8 cellular contexts compared by ENCODE assay signal in genomic region chr20:35541783-35542662, GRCh38. TPM values are rescaled to one million over a fixed set of nuclear protein-coding genes. Genes with fewer than 3 reads are reported as not detected.
DNase-seq lines count a peak whose midpoint lies in the region; ATAC-seq and TF ChIP-seq lines count a peak whose summit lies in the region.

ERGIC3 (plus strand) TSS chr20:35542078; CDS start chr20:35542098, 20 bp downstream.

- H3K4me1 ChIP-seq in right atrium auricular region, result peaks cover 0 to 17% of the 10 kb centered on the region in 2 donors
- H3K4me1 ChIP-seq in uterus, result peaks cover 0 to 3% of the 10 kb centered on the region in 2 donors

- H3K36me3 ChIP-seq in right atrium auricular region (peaks cover 1% of the 10 kb centered on the region), uterus (no peaks in the 10 kb centered on the region)

- in situ Hi-C loops in GM13977 (cut with MboI; ENCODE audit: low pct_unique_long_range_greater_than_20kb, low sequenced_read_pairs, unreplicated experiment), result no loop called here

- peak; percentile 91 for ATAC-seq in HG02885 (IDR thresholded peaks at IDR 0.05; ENCODE audit: poor library complexity, unreplicated experiment)

- H3K9me3 ChIP-seq in right atrium auricular region (no peaks in the 10 kb centered on the region), uterus (no peaks in the 10 kb centered on the region)

- intact Hi-C loops in T-helper 2 cell treated with Interferon-gamma antibody and Interleukin-4, amounts not matched to agents 100 ng/mL and 5 ng/mL, for 36 hours (cut with micrococcal nuclease), result loop anchor here (1.0 to 5.0 kb wide), 5 partner anchors 52 to 1550 kb away; partner anchors contain the start of genes PHF20 and RALY
- intact Hi-C loops in uterus (cut with DNase I; ENCODE audit: low total_unique reads), result no loop called here

- no peaks in the 10 kb centered on the region for H3K27me3 ChIP-seq in right atrium auricular region
- H3K27me3 ChIP-seq in uterus, result no peaks in the 10 kb centered on the region

- H3K4me3 ChIP-seq in right atrium auricular region, result peak within 1 kb of the TSS; percentile 73 to 93
- H3K4me3 ChIP-seq in uterus, result peak within 1 kb of the TSS; percentile 65 to 71

- H3K27ac ChIP-seq in right atrium auricular region (peak within 1 kb of the TSS; percentile 68 to 76), uterus (peak within 1 kb of the TSS; percentile 55 to 69)

- TF ChIP-seq CTCF in GM13977 (IDR thresholded peaks at IDR 0.05; ENCODE audit: extremely low read depth, insufficient read depth, missing control alignments), result no peak
- peak in 1 of 2 donors; percentile 47 for TF ChIP-seq CTCF in right atrium auricular region (IDR thresholded peaks at IDR 0.05)
- peak in 3 of 4 experiments; percentile 4 to 41 (median 29) for TF ChIP-seq CTCF in uterus (IDR thresholded peaks at IDR 0.05)

- DNase-seq in GM13977 (ENCODE audit: low spot score), result peak; percentile 96
- peak; percentile 99 for DNase-seq in NCI-H1930 (lab: John Stamatoyannopoulos, UW)
- DNase-seq in anterior cingulate cortex (lab: John Stamatoyannopoulos, UW), result peak; percentile 35 to 95 (median 88)
- peak; percentile 96 for DNase-seq in right atrium auricular region (ENCODE audit: low spot score)
- DNase-seq in putamen (ENCODE audit: low spot score), result peak; percentile 93
- DNase-seq in uterus, result peak; percentile 97 to 98

- peak; percentile 19 to 46 for TF ChIP-seq POLR2A in uterus (IDR thresholded peaks at IDR 0.05)

RNA-seq across cellular contexts. Expression of gene ERGIC3, which starts in this region (rescaled TPM):
- 153 and 156 TPM in 2 replicates for total RNA-seq in T-helper 2 cell treated with Interferon-gamma antibody and Interleukin-4, amounts not matched to agents 100 ng/mL and 5 ng/mL, for 36 hours
- total RNA-seq in right atrium auricular region (100 to 1,000 TPM in 1 of 2 donors, 10 to 100 TPM in 1; 99.9 to 155 TPM), uterus (100 to 1,000 TPM; 124 to 310 (median 195) TPM)

Comparison
In these comparisons a context has a peak if more than half of its experiments do, and no peak if none do; other contexts are left out.
1. Peak in every context shown above with its lines: DNase-seq, ATAC-seq, H3K4me3 ChIP-seq and H3K27ac ChIP-seq.